ENCODE assay signal across 1 cellular context in the genomic region with DNA sequence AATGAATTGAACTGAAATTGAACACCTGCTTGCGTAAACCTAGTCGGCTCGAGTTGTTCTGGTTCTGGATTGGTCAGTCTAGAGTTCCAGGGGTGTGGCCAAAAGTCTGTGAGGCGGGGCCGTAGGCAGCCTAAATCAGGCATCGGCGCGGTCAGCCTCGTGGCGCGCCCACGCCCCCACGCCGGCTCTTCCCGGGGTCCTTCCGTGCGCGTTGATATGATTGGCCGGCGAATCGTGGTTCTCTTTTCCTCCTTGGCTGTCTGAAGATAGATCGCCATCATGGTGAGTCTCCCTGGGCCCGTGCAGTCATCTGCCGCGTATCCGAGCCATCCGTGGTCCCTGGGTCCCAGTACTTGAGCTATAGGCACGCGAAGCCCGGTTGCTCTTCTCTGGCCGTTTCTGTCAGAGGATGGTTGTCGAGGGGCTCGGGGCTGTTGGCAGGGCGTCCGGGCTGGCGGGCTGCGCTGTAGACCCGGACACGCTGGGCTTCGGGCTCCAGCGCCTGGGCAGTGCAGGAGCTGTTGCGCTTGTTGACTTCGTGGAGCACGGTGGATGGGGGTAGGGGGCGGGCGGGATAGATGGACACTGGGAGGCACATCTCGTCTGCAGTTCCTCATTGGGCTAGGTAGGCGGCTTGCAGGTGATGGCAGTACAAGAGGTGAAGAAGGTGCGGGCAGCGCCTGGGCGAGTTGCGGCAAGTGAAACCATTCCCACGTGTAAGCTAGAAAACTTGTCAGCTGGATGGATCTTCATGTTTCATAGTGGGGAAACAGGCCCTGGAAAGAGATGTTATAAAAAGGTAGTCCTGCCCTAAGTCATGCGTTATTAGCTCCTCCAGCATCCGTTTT.
TF ChIP-seq lines count a peak whose summit lies in the region.

A gene (plus strand): TSS at position 241 of the 848 bp plus-strand sequence. CDS start 39 bp downstream, at position 280.

TF ChIP-seq in HepG2, 621 proteins besides CTCF, POLR2A, EP300 and RAD21 (continued from another document and continues in another):
- TF ChIP-seq, protein P1, sequence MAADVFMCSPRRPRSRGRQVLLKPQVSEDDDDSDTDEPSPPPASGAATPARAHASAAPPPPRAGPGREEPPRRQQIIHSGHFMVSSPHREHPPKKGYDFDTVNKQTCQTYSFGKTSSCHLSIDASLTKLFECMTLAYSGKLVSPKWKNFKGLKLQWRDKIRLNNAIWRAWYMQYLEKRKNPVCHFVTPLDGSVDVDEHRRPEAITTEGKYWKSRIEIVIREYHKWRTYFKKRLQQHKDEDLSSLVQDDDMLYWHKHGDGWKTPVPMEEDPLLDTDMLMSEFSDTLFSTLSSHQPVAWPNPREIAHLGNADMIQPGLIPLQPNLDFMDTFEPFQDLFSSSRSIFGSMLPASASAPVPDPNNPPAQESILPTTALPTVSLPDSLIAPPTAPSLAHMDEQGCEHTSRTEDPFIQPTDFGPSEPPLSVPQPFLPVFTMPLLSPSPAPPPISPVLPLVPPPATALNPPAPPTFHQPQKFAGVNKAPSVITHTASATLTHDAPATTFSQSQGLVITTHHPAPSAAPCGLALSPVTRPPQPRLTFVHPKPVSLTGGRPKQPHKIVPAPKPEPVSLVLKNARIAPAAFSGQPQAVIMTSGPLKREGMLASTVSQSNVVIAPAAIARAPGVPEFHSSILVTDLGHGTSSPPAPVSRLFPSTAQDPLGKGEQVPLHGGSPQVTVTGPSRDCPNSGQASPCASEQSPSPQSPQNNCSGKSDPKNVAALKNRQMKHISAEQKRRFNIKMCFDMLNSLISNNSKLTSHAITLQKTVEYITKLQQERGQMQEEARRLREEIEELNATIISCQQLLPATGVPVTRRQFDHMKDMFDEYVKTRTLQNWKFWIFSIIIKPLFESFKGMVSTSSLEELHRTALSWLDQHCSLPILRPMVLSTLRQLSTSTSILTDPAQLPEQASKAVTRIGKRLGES (CRISPR knock-in tag; IDR thresholded peaks at IDR 0.05; ENCODE audit: borderline replicate concordance), result no peak
- TF ChIP-seq HNRNPK (IDR thresholded peaks at IDR 0.05; ENCODE audit: low read depth, low read length, poor library complexity, severe bottlenecking) (no peak), GTF3A (CRISPR knock-in tag; conservative IDR thresholded peaks at IDR 0.05) (no peak), NFE2L2 (IDR thresholded peaks at IDR 0.05; ENCODE audit: low read length) (no peak), MZF1 (CRISPR knock-in tag; IDR thresholded peaks at IDR 0.05; ENCODE audit: borderline replicate concordance) (no peak), NCOA1 (CRISPR knock-in tag; IDR thresholded peaks at IDR 0.05) (no peak), TMF1 (CRISPR knock-in tag; IDR thresholded peaks at IDR 0.05; ENCODE audit: low read depth) (0 out of 2 replicates have a peak, but pooled peaks have one; percentile 70), HDAC6 (IDR thresholded peaks at IDR 0.05; ENCODE audit: low read depth, low read length) (no peak), HES4 (CRISPR knock-in tag; IDR thresholded peaks at IDR 0.05; ENCODE audit: borderline replicate concordance) (peak; percentile 88), KDM6A (CRISPR knock-in tag; IDR thresholded peaks at IDR 0.05; ENCODE audit: low read depth) (no peak), ZNF790 (CRISPR knock-in tag; IDR thresholded peaks at IDR 0.05; ENCODE audit: borderline replicate concordance) (peak; percentile 61; the same call in 1 of the 2 replicates), SNRNP70 (IDR thresholded peaks at IDR 0.05; ENCODE audit: low read depth, low read length) (no peak), FOXK2 (IDR thresholded peaks at IDR 0.05) (no peak), STAG1 (CRISPR knock-in tag; IDR thresholded peaks at IDR 0.05) (no peak), FIP1L1 (IDR thresholded peaks at IDR 0.05; ENCODE audit: borderline replicate concordance, insufficient read depth, low read depth, low read length) (no peak), ZNF446 (CRISPR knock-in tag; IDR thresholded peaks at IDR 0.05) (no peak), ZNF557 (CRISPR knock-in tag; IDR thresholded peaks at IDR 0.05) (peak; percentile 81; the same call in 1 of the 2 replicates), PAX8 (CRISPR knock-in tag; IDR thresholded peaks at IDR 0.05; ENCODE audit: borderline replicate concordance) (peak; percentile 76; the same call in 1 of the 2 replicates), TCF7L2 (IDR thresholded peaks at IDR 0.05; ENCODE audit: low read depth, low read length) (no peak), KLF6 (CRISPR knock-in tag; IDR thresholded peaks at IDR 0.05) (peak; percentile 88), KLF12 (CRISPR knock-in tag; IDR thresholded peaks at IDR 0.05; ENCODE audit: borderline replicate concordance) (peak; percentile 73; the same call in 1 of the 2 replicates)
- TF ChIP-seq, protein P2, sequence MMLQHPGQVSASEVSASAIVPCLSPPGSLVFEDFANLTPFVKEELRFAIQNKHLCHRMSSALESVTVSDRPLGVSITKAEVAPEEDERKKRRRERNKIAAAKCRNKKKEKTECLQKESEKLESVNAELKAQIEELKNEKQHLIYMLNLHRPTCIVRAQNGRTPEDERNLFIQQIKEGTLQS (CRISPR knock-in tag; IDR thresholded peaks at IDR 0.05), result no peak
- TF ChIP-seq, protein P3, sequence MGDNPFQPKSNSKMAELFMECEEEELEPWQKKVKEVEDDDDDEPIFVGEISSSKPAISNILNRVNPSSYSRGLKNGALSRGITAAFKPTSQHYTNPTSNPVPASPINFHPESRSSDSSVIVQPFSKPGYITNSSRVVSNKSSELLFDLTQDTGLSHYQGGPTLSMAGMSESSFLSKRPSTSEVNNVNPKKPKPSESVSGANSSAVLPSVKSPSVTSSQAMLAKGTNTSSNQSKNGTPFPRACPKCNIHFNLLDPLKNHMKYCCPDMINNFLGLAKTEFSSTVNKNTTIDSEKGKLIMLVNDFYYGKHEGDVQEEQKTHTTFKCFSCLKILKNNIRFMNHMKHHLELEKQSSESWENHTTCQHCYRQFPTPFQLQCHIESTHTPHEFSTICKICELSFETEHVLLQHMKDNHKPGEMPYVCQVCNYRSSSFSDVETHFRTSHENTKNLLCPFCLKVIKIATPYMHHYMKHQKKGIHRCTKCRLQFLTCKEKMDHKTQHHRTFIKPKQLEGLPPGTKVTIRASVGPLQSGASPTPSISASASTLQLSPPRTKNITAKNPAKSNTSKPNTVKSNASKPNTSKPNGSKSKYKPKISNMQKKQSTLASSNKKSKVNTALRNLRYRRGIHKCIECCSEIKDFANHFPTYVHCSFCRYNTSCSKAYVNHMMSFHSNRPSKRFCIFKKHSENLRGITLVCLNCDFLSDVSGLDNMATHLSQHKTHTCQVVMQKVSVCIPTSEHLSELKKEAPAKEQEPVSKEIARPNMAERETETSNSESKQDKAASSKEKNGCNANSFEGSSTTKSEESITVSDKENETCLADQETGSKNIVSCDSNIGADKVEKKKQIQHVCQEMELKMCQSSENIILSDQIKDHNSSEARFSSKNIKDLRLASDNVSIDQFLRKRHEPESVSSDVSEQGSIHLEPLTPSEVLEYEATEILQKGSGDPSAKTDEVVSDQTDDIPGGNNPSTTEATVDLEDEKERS (CRISPR knock-in tag; IDR thresholded peaks at IDR 0.05), result 0 out of 2 replicates have a peak, but pooled peaks have one; percentile 41
- TF ChIP-seq, protein P4, sequence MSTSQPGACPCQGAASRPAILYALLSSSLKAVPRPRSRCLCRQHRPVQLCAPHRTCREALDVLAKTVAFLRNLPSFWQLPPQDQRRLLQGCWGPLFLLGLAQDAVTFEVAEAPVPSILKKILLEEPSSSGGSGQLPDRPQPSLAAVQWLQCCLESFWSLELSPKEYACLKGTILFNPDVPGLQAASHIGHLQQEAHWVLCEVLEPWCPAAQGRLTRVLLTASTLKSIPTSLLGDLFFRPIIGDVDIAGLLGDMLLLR (CRISPR knock-in tag; IDR thresholded peaks at IDR 0.05), result peak; percentile 83
- TF ChIP-seq, protein P5, sequence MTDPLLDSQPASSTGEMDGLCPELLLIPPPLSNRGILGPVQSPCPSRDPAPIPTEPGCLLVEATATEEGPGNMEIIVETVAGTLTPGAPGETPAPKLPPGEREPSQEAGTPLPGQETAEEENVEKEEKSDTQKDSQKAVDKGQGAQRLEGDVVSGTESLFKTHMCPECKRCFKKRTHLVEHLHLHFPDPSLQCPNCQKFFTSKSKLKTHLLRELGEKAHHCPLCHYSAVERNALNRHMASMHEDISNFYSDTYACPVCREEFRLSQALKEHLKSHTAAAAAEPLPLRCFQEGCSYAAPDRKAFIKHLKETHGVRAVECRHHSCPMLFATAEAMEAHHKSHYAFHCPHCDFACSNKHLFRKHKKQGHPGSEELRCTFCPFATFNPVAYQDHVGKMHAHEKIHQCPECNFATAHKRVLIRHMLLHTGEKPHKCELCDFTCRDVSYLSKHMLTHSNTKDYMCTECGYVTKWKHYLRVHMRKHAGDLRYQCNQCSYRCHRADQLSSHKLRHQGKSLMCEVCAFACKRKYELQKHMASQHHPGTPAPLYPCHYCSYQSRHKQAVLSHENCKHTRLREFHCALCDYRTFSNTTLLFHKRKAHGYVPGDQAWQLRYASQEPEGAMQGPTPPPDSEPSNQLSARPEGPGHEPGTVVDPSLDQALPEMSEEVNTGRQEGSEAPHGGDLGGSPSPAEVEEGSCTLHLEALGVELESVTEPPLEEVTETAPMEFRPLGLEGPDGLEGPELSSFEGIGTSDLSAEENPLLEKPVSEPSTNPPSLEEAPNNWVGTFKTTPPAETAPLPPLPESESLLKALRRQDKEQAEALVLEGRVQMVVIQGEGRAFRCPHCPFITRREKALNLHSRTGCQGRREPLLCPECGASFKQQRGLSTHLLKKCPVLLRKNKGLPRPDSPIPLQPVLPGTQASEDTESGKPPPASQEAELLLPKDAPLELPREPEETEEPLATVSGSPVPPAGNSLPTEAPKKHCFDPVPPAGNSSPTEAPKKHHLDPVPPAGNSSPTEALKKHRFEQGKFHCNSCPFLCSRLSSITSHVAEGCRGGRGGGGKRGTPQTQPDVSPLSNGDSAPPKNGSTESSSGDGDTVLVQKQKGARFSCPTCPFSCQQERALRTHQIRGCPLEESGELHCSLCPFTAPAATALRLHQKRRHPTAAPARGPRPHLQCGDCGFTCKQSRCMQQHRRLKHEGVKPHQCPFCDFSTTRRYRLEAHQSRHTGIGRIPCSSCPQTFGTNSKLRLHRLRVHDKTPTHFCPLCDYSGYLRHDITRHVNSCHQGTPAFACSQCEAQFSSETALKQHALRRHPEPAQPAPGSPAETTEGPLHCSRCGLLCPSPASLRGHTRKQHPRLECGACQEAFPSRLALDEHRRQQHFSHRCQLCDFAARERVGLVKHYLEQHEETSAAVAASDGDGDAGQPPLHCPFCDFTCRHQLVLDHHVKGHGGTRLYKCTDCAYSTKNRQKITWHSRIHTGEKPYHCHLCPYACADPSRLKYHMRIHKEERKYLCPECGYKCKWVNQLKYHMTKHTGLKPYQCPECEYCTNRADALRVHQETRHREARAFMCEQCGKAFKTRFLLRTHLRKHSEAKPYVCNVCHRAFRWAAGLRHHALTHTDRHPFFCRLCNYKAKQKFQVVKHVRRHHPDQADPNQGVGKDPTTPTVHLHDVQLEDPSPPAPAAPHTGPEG (CRISPR knock-in tag; IDR thresholded peaks at IDR 0.05), result peak; percentile 75; the same call in 1 of the 2 replicates
- TF ChIP-seq, protein P6, sequence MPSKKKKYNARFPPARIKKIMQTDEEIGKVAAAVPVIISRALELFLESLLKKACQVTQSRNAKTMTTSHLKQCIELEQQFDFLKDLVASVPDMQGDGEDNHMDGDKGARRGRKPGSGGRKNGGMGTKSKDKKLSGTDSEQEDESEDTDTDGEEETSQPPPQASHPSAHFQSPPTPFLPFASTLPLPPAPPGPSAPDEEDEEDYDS (CRISPR knock-in tag; IDR thresholded peaks at IDR 0.05), result peak; percentile 98
- TF ChIP-seq, protein P7, sequence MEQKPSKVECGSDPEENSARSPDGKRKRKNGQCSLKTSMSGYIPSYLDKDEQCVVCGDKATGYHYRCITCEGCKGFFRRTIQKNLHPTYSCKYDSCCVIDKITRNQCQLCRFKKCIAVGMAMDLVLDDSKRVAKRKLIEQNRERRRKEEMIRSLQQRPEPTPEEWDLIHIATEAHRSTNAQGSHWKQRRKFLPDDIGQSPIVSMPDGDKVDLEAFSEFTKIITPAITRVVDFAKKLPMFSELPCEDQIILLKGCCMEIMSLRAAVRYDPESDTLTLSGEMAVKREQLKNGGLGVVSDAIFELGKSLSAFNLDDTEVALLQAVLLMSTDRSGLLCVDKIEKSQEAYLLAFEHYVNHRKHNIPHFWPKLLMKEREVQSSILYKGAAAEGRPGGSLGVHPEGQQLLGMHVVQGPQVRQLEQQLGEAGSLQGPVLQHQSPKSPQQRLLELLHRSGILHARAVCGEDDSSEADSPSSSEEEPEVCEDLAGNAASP (CRISPR knock-in tag; IDR thresholded peaks at IDR 0.05; ENCODE audit: borderline replicate concordance), result no peak
- TF ChIP-seq, protein P8, sequence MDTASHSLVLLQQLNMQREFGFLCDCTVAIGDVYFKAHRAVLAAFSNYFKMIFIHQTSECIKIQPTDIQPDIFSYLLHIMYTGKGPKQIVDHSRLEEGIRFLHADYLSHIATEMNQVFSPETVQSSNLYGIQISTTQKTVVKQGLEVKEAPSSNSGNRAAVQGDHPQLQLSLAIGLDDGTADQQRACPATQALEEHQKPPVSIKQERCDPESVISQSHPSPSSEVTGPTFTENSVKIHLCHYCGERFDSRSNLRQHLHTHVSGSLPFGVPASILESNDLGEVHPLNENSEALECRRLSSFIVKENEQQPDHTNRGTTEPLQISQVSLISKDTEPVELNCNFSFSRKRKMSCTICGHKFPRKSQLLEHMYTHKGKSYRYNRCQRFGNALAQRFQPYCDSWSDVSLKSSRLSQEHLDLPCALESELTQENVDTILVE (CRISPR knock-in tag; IDR thresholded peaks at IDR 0.05), result no peak
- TF ChIP-seq, protein P9, sequence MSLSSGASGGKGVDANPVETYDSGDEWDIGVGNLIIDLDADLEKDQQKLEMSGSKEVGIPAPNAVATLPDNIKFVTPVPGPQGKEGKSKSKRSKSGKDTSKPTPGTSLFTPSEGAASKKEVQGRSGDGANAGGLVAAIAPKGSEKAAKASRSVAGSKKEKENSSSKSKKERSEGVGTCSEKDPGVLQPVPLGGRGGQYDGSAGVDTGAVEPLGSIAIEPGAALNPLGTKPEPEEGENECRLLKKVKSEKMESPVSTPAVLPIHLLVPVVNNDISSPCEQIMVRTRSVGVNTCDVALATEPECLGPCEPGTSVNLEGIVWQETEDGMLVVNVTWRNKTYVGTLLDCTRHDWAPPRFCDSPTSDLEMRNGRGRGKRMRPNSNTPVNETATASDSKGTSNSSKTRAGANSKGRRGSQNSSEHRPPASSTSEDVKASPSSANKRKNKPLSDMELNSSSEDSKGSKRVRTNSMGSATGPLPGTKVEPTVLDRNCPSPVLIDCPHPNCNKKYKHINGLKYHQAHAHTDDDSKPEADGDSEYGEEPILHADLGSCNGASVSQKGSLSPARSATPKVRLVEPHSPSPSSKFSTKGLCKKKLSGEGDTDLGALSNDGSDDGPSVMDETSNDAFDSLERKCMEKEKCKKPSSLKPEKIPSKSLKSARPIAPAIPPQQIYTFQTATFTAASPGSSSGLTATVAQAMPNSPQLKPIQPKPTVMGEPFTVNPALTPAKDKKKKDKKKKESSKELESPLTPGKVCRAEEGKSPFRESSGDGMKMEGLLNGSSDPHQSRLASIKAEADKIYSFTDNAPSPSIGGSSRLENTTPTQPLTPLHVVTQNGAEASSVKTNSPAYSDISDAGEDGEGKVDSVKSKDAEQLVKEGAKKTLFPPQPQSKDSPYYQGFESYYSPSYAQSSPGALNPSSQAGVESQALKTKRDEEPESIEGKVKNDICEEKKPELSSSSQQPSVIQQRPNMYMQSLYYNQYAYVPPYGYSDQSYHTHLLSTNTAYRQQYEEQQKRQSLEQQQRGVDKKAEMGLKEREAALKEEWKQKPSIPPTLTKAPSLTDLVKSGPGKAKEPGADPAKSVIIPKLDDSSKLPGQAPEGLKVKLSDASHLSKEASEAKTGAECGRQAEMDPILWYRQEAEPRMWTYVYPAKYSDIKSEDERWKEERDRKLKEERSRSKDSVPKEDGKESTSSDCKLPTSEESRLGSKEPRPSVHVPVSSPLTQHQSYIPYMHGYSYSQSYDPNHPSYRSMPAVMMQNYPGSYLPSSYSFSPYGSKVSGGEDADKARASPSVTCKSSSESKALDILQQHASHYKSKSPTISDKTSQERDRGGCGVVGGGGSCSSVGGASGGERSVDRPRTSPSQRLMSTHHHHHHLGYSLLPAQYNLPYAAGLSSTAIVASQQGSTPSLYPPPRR (CRISPR knock-in tag; IDR thresholded peaks at IDR 0.05; ENCODE audit: borderline replicate concordance), result peak; percentile 38; the same call in 1 of the 2 replicates
